Comparison of ENCODE assay signal across 19 cellular contexts in the genomic region with DNA sequence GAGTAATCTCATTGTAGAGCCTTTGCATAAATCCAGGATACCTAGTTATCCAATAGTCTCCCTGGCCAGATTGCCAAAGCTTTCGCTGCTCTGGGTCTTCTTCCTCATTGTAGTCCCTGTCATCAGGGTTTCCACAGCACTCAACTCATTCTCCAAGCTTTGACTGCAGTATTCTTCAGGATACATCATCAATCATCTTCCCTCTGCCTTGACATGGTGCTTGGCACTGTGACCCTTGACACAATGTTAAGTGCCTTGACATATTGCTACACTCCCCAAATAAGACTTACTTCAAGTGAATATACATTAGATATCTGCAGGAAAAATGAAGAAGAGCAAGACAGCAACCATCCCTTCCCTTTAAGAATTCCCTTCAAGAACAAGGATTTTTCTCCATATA.
DNase-seq lines count a peak whose midpoint lies in the region; TF ChIP-seq lines count a peak whose summit lies in the region.
"Had no signal": no experiment of that assay in that cellular context is flagged by ENCODE, and none has a peak within 500 bp of the region (broad histone marks: within the 10 kb centered on the region; RNA-seq: fewer than 3 reads in every experiment).

No MANE protein-coding gene starts in this region.

- POLR2A ChIA-PET in CD8-positive, alpha-beta memory T cell (lab: Charles Lee), result no interaction called here
- POLR2A ChIA-PET in OCI-LY7 (lab: Charles Lee), result interaction anchor here (0.7 to 1.4 kb wide), 2 partner anchors 8 to 103 kb away, joined by 3 to 4 read pairs; no protein-coding TSS in a partner anchor

- H4K91ac ChIP-seq in mesenchymal stem cell (ENCODE audit: low read length), result no peak overlapping the region

- H3K4me3 ChIP-seq in BLaER1 treated with 17β-estradiol and CSF1 and Interleukin-3, amounts not matched to agents 10 nM and 100 nM, result peak overlapping the region in 7 of 10 experiments; percentile 21 to 49 (median 34); a peak in 5 of 20 replicates
- no peak overlapping the region for H3K4me3 ChIP-seq in CD8-positive, alpha-beta memory T cell (ENCODE audit: low read length)
- no peak overlapping the region for H3K4me3 ChIP-seq in OCI-LY7 (ENCODE audit: low read depth, low read length, poor library complexity, severe bottlenecking)
- no peak overlapping the region for H3K4me3 ChIP-seq in mesenchymal stem cell (ENCODE audit: insufficient read depth in 1 of 2, low read depth in 1 of 2, low read length in 2 of 2)
- H3K4me3 ChIP-seq: left lung, thyroid gland had no signal

- no peak for DNase-seq in CD8-positive, alpha-beta memory T cell
- no peak for DNase-seq in OCI-LY7 (ENCODE audit: low spot score)
- DNase-seq in mesenchymal stem cell, result peak; percentile 14
- DNase-seq in NCI-H1436 treated with DMSO at 0.1 percent for 48 hours (lab: John Stamatoyannopoulos, UW), result no peak
- no peak for DNase-seq in GM19240 (ENCODE audit: insufficient read length, low spot score)
- DNase-seq in glutamatergic neuron, result no peak
- DNase-seq in NCI-H510A (lab: John Stamatoyannopoulos, UW), result no peak
- DNase-seq: activated CD8-positive, alpha-beta memory T cell treated with anti-CD3 and anti-CD28 coated beads, Interleukin-2, amount 50 U/mL, for 4 hours; activated naive CD4-positive, alpha-beta T cell treated with anti-CD3 and anti-CD28 coated beads for 36 hours; brain microvascular endothelial cell; cortex of kidney; DMS 273 treated with DMSO at 0.1 percent for 48 hours; foreskin keratinocyte; left lung; NCI-H146; NCI-H2227 treated with DMSO at 0.1 percent for 48 hours; stimulated activated CD4-positive, alpha-beta T cell treated with anti-CD3 and anti-CD28 coated beads, Interleukin-4, amount 100 ng/mL, for 1 hour; thyroid gland had no signal

- no peak overlapping the region for H3K14ac ChIP-seq in mesenchymal stem cell (ENCODE audit: low read length in 2 of 2)

- no peaks in the 10 kb centered on the region for H3K79me1 ChIP-seq in mesenchymal stem cell (replicated peaks; ENCODE audit: low read length, poor library complexity, severe bottlenecking)

- no TSS peak for BruUV-seq in OCI-LY7 (replicated peaks; lab: Mats Ljungman, UMichigan)

- peaks cover 0 to 35% (median 24%) of the 10 kb centered on the region in 11 experiments; a peak in 16 of 22 replicates for H3K36me3 ChIP-seq in BLaER1 treated with 17β-estradiol and CSF1 and Interleukin-3, amounts not matched to agents 10 nM and 100 nM
- H3K36me3 ChIP-seq in CD8-positive, alpha-beta memory T cell (ENCODE audit: insufficient read depth, low read length), result no peaks in the 10 kb centered on the region
- peaks cover 41% of the 10 kb centered on the region for H3K36me3 ChIP-seq in OCI-LY7 (ENCODE audit: insufficient read depth, low read length)
- no peaks in the 10 kb centered on the region for H3K36me3 ChIP-seq in mesenchymal stem cell (ENCODE audit: control insufficient read depth in 1 of 2, insufficient read depth in 2 of 2, low read depth in 1 of 2, low read length in 2 of 2)
- H3K36me3 ChIP-seq: brain microvascular endothelial cell, left lung, thyroid gland had no signal

- H4K8ac ChIP-seq in mesenchymal stem cell (ENCODE audit: low read length), result no peak overlapping the region

- H2BK12ac ChIP-seq in mesenchymal stem cell (ENCODE audit: low read length in 2 of 2), result peak overlapping the region in 1 of 2 experiments; percentile 78

- H2AK5ac ChIP-seq in mesenchymal stem cell (ENCODE audit: low read length, severe bottlenecking), result no peak overlapping the region

- H3K79me2 ChIP-seq in OCI-LY7 (ENCODE audit: insufficient read depth, low read depth, low read length), result no peaks in the 10 kb centered on the region

- intact Hi-C loops in OCI-LY7 (cut with micrococcal nuclease; ENCODE audit: unreplicated experiment), result loop anchor here (5.0 to 10.0 kb wide), 3 partner anchors 152 to 236 kb away; a partner anchor contains a TSS

- CTCF ChIA-PET in CD8-positive, alpha-beta memory T cell (lab: Charles Lee), result interaction anchor here (0.9 kb wide), 1 partner anchor 163 kb away, joined by 3 read pairs; no protein-coding TSS in a partner anchor
- CTCF ChIA-PET in OCI-LY7 (lab: Charles Lee; ENCODE audit: unreplicated experiment), result no interaction called here

- H2BK15ac ChIP-seq in mesenchymal stem cell (ENCODE audit: low read depth, poor library complexity, severe bottlenecking), result no peak overlapping the region

- H2AFZ ChIP-seq in OCI-LY7 (ENCODE audit: low read length), result no peak overlapping the region
- no peak overlapping the region for H2AFZ ChIP-seq in mesenchymal stem cell (ENCODE audit: low read depth, low read length)

- H4K20me1 ChIP-seq in BLaER1 treated with 17β-estradiol and CSF1 and Interleukin-3, amounts not matched to agents 10 nM and 100 nM, result no peaks in the 10 kb centered on the region
- no peaks in the 10 kb centered on the region for H4K20me1 ChIP-seq in OCI-LY7 (ENCODE audit: insufficient read depth, low read length)

- peak overlapping the region in 1 of 2 experiments; percentile 49 for H3K4ac ChIP-seq in mesenchymal stem cell (ENCODE audit: low read depth in 1 of 2, low read length in 2 of 2)

- no peak overlapping the region for H2BK5ac ChIP-seq in mesenchymal stem cell (ENCODE audit: low read depth, low read length, poor library complexity, severe bottlenecking)

- H3K4me3 Mint-ChIP-seq in CD8-positive, alpha-beta memory T cell, result peak overlapping the region in 4 of 7 donors; percentile 27 to 53 (median 32)
- H3K4me3 Mint-ChIP-seq in glutamatergic neuron (ENCODE audit: unreplicated experiment), result no peak overlapping the region
- H3K4me3 Mint-ChIP-seq: activated naive CD4-positive, alpha-beta T cell treated with anti-CD3 and anti-CD28 coated beads for 36 hours had no signal

- no peak overlapping the region for H3K4me2 ChIP-seq in BLaER1 treated with 17β-estradiol and CSF1 and Interleukin-3, amounts not matched to agents 10 nM and 100 nM
- H3K4me2 ChIP-seq in OCI-LY7 (ENCODE audit: low read length) (no peak overlapping the region), mesenchymal stem cell (ENCODE audit: low read length, poor library complexity, severe bottlenecking) (no peak overlapping the region)

- TF ChIP-seq CTCF in OCI-LY7 (conservative IDR thresholded peaks at IDR 0.05; ENCODE audit: low read length) (no peak), glutamatergic neuron (IDR thresholded peaks at IDR 0.05; ENCODE audit: partially characterized antibody, unreplicated experiment) (no peak)

- H3K36me3 Mint-ChIP-seq in CD8-positive, alpha-beta memory T cell, result peaks cover 12 to 45% (median 29%) of the 10 kb centered on the region in 3 donors
- H3K36me3 Mint-ChIP-seq in glutamatergic neuron (ENCODE audit: unreplicated experiment), result no peaks in the 10 kb centered on the region

- no peak overlapping the region for H3K23ac ChIP-seq in mesenchymal stem cell (ENCODE audit: low read length in 2 of 2)

- peaks cover 46 to 58% (median 49%) of the 10 kb centered on the region in 3 donors for H3K4me1 Mint-ChIP-seq in CD8-positive, alpha-beta memory T cell
- peaks cover 3% of the 10 kb centered on the region for H3K4me1 Mint-ChIP-seq in glutamatergic neuron (ENCODE audit: low read depth, unreplicated experiment)

- no peak overlapping the region for H2BK120ac ChIP-seq in mesenchymal stem cell (ENCODE audit: low read depth, low read length)

- peaks cover 15 to 54% (median 48%) of the 10 kb centered on the region in 5 donors for H3K9me3 Mint-ChIP-seq in CD8-positive, alpha-beta memory T cell
- no peaks in the 10 kb centered on the region for H3K9me3 Mint-ChIP-seq in glutamatergic neuron (ENCODE audit: unreplicated experiment)

- peak overlapping the region; percentile 8 to 96 (median 72) for H3K27ac Mint-ChIP-seq in CD8-positive, alpha-beta memory T cell
- H3K27ac Mint-ChIP-seq in glutamatergic neuron (ENCODE audit: unreplicated experiment), result no peak overlapping the region

- H3K27me3 ChIP-seq in BLaER1 treated with 17β-estradiol and CSF1 and Interleukin-3, amounts not matched to agents 10 nM and 100 nM, result no peaks in the 10 kb centered on the region
- no peaks in the 10 kb centered on the region for H3K27me3 ChIP-seq in CD8-positive, alpha-beta memory T cell (ENCODE audit: insufficient read depth, low read length, poor library complexity, severe bottlenecking)
- no peaks in the 10 kb centered on the region for H3K27me3 ChIP-seq in mesenchymal stem cell (ENCODE audit: control insufficient read depth in 1 of 2, insufficient read depth in 1 of 2, low read length in 2 of 2)
- H3K27me3 ChIP-seq: brain microvascular endothelial cell, foreskin keratinocyte, left lung, thyroid gland had no signal

- H3K9me3 ChIP-seq in BLaER1 treated with 17β-estradiol and CSF1 and Interleukin-3, amounts not matched to agents 10 nM and 100 nM (replicated peaks in 1 of 11), result peaks cover 95 to 100% (median 98%) of the 10 kb centered on the region in 11 experiments
- H3K9me3 ChIP-seq in CD8-positive, alpha-beta memory T cell (ENCODE audit: low read length), result peaks cover 26% of the 10 kb centered on the region
- H3K9me3 ChIP-seq in OCI-LY7 (ENCODE audit: low read length), result peaks cover 67% of the 10 kb centered on the region
- no peaks in the 10 kb centered on the region for H3K9me3 ChIP-seq in mesenchymal stem cell (ENCODE audit: control insufficient read depth, low read length)
- H3K9me3 ChIP-seq: thyroid gland had no signal

- H3K4me1 ChIP-seq in BLaER1 treated with 17β-estradiol and CSF1 and Interleukin-3, amounts not matched to agents 10 nM and 100 nM, result peaks cover 25 to 35% (median 28%) of the 10 kb centered on the region in 10 experiments
- peaks cover 48% of the 10 kb centered on the region for H3K4me1 ChIP-seq in CD8-positive, alpha-beta memory T cell (ENCODE audit: insufficient read depth, low read length)
- H3K4me1 ChIP-seq in OCI-LY7 (ENCODE audit: insufficient read depth, low read length, poor library complexity, severe bottlenecking) (peaks cover 37% of the 10 kb centered on the region), mesenchymal stem cell (ENCODE audit: control insufficient read depth, insufficient read depth, low read depth, low read length) (peaks cover 3% of the 10 kb centered on the region)
- H3K4me1 ChIP-seq: foreskin keratinocyte had no signal

- H3K27ac ChIP-seq in BLaER1 treated with 17β-estradiol and CSF1 and Interleukin-3, amounts not matched to agents 10 nM and 100 nM, result peak overlapping the region in 9 of 11 experiments; percentile 20 to 100 (median 96); a peak in 17 of 22 replicates
- H3K27ac ChIP-seq in CD8-positive, alpha-beta memory T cell (ENCODE audit: low read depth, low read length), result no peak overlapping the region
- H3K27ac ChIP-seq in OCI-LY7 (ENCODE audit: low read depth, low read length, poor library complexity, severe bottlenecking) (peak overlapping the region; percentile 7), mesenchymal stem cell (ENCODE audit: low read length, poor library complexity, severe bottlenecking) (no peak overlapping the region)
- H3K27ac ChIP-seq: brain microvascular endothelial cell, foreskin keratinocyte, thyroid gland had no signal

- no peaks in the 10 kb centered on the region for H3K27me3 Mint-ChIP-seq in CD8-positive, alpha-beta memory T cell
- H3K27me3 Mint-ChIP-seq in glutamatergic neuron (ENCODE audit: unreplicated experiment), result peaks cover 3% of the 10 kb centered on the region

- no peak overlapping the region for H3K9ac ChIP-seq in BLaER1 treated with 17β-estradiol and CSF1 and Interleukin-3, amounts not matched to agents 10 nM and 100 nM
- no peak overlapping the region for H3K9ac ChIP-seq in mesenchymal stem cell (ENCODE audit: low read length)

- H3K9me2 ChIP-seq in OCI-LY7 (ENCODE audit: insufficient read depth, low read length), result no peaks in the 10 kb centered on the region

- peak overlapping the region in 1 of 2 experiments; percentile 66 for H3K18ac ChIP-seq in mesenchymal stem cell (ENCODE audit: low read depth in 1 of 2, low read length in 2 of 2)

- WGBS in mesenchymal stem cell, result 80% methylated on average over 1 of the region's 1 CpG

Comparison
In these comparisons a context has a peak if more than half of its experiments do, and no peak if none do; other contexts are left out.
1. H3K27ac ChIP-seq: peak in BLaER1 treated with 17β-estradiol and CSF1 and Interleukin-3, amounts not matched to agents 10 nM and 100 nM (9 of 11) and OCI-LY7 (single experiment); none in CD8-positive, alpha-beta memory T cell (single experiment) and mesenchymal stem cell (single experiment).
2. H3K4me3 ChIP-seq: peak in BLaER1 treated with 17β-estradiol and CSF1 and Interleukin-3, amounts not matched to agents 10 nM and 100 nM (7 of 10); none in CD8-positive, alpha-beta memory T cell (single experiment), OCI-LY7 (single experiment) and mesenchymal stem cell (0 of 2).